10 cellular contexts compared by ENCODE assay signal in genomic region chr2:219484343-219485200, GRCh38. TPM values are rescaled to one million over a fixed set of nuclear protein-coding genes. Genes with fewer than 3 reads are reported as not detected.
A peak's percentile ranks its signal among the peaks of the same experiment; 100 is the strongest.
DNase-seq lines count a peak whose midpoint lies in the region; TF ChIP-seq lines count a peak whose summit lies in the region.
"Had no signal": no experiment of that assay in that cellular context is flagged by ENCODE, and none has a peak within 500 bp of the region (broad histone marks: within the 10 kb centered on the region; RNA-seq: fewer than 3 reads in every experiment).

No MANE protein-coding gene starts in this region.

- no peak overlapping the region for H2AFZ ChIP-seq in GM23248
- H2AFZ ChIP-seq in hepatocyte, result peak overlapping the region; percentile 45

- H3K79me2 ChIP-seq in GM23248 (ENCODE audit: insufficient read depth) (no peaks in the 10 kb centered on the region), hepatocyte (no peaks in the 10 kb centered on the region)

- peaks cover 4% of the 10 kb centered on the region; the same call in 1 of the 2 replicates for H3K36me3 ChIP-seq in GM23248 (ENCODE audit: low read depth)
- no peaks in the 10 kb centered on the region for H3K36me3 ChIP-seq in hepatocyte (replicated peaks; ENCODE audit: insufficient read depth, low read depth)
- H3K36me3 ChIP-seq in rectal smooth muscle tissue (ENCODE audit: control insufficient read depth, insufficient read depth, low read length), result peaks cover 16% of the 10 kb centered on the region

- peak overlapping the region; percentile 26 for H3K4me3 ChIP-seq in GM23248
- peak overlapping the region; percentile 13 for H3K4me3 ChIP-seq in hepatocyte
- H3K4me3 ChIP-seq in rectal smooth muscle tissue (ENCODE audit: low read length), result peak overlapping the region; percentile 15

- peak overlapping the region; percentile 49 for H3K4me3 Mint-ChIP-seq in activated T-cell treated with anti-CD3 and anti-CD28 coated beads, Interleukin-2, amount 50 U/mL, for 24 hours

- H3K9me2 ChIP-seq in GM23248 (ENCODE audit: insufficient read depth) (no peaks in the 10 kb centered on the region), hepatocyte (replicated peaks; ENCODE audit: insufficient read depth) (no peaks in the 10 kb centered on the region)

- no peak for TF ChIP-seq CTCF in hepatocyte (IDR thresholded peaks at IDR 0.05; ENCODE audit: poor library complexity)

- 11 to 19% methylated on average over 53 to 84 of the region's 89 CpGs for WGBS in GM23248 (ENCODE audit: low coverage in 1 of 2, low lambda C conversion rate in 2 of 2, missing lambda C conversion rate in 2 of 2), 2 experiments
- 5% methylated on average over 65 of the region's 89 CpGs for WGBS in hepatocyte (ENCODE audit: low lambda C conversion rate, missing lambda C conversion rate)

- H3K27ac Mint-ChIP-seq in activated T-cell treated with anti-CD3 and anti-CD28 coated beads, Interleukin-2, amount 50 U/mL, for 24 hours, result no peak overlapping the region

- no peaks in the 10 kb centered on the region for H3K9me3 Mint-ChIP-seq in activated T-cell treated with anti-CD3 and anti-CD28 coated beads, Interleukin-2, amount 50 U/mL, for 24 hours

- H3K36me3 Mint-ChIP-seq in activated T-cell treated with anti-CD3 and anti-CD28 coated beads, Interleukin-2, amount 50 U/mL, for 24 hours (ENCODE audit: low read depth), result no peaks in the 10 kb centered on the region

- H3K9ac ChIP-seq in GM23248 (no peak overlapping the region), rectal smooth muscle tissue (ENCODE audit: low read length) (no peak overlapping the region)

- H3K27ac ChIP-seq in GM23248 (no peak overlapping the region), hepatocyte (no peak overlapping the region), rectal smooth muscle tissue (ENCODE audit: low read depth, low read length) (peak overlapping the region; percentile 62)

- no peaks in the 10 kb centered on the region for H4K20me1 ChIP-seq in GM23248 (ENCODE audit: insufficient read depth)
- no peaks in the 10 kb centered on the region for H4K20me1 ChIP-seq in hepatocyte (ENCODE audit: insufficient read depth, poor library complexity, severe bottlenecking)

- H3F3A ChIP-seq in GM23248 (ENCODE audit: insufficient read depth), result no peaks in the 10 kb centered on the region

- H3K27me3 ChIP-seq in GM23248 (replicated peaks; ENCODE audit: insufficient read depth) (0 out of 2 replicates have a peak, but pooled peaks cover 6% of the 10 kb centered on the region), hepatocyte (peaks cover 44% of the 10 kb centered on the region), rectal smooth muscle tissue (ENCODE audit: control insufficient read depth, insufficient read depth, low read length) (peaks cover 10% of the 10 kb centered on the region)

- peaks cover 68% of the 10 kb centered on the region for H3K27me3 Mint-ChIP-seq in activated T-cell treated with anti-CD3 and anti-CD28 coated beads, Interleukin-2, amount 50 U/mL, for 24 hours

- DNase-seq in GM23248 (peak; percentile 45), hepatocyte (ENCODE audit: low spot score) (peak; percentile 50), H4 (ENCODE audit: low spot score) (no peak), EL (no peak), DMS114 treated with DMSO at 0.1 percent for 48 hours (lab: John Stamatoyannopoulos, UW; ENCODE audit: unreplicated experiment) (no peak), glomerular visceral epithelial cell (ENCODE audit: extremely low spot score) (no peak)
- DNase-seq in activated T-cell treated with anti-CD3 and anti-CD28 coated beads, Interleukin-2, amount 50 U/mL, for 24 hours, result peak; percentile 51
- DNase-seq: activated CD4-positive, alpha-beta T cell treated with anti-CD3 and anti-CD28 coated beads, Interleukin-2, amount 50 U/mL, for 48 hours had no signal

- no peaks in the 10 kb centered on the region for H3K9me3 ChIP-seq in GM23248 (ENCODE audit: low read depth)
- H3K9me3 ChIP-seq in hepatocyte (ENCODE audit: low read depth), result no peaks in the 10 kb centered on the region

- in situ Hi-C loops in GM23248 (cut with MboI), result no loop called here

- no peaks in the 10 kb centered on the region for H3K4me1 ChIP-seq in GM23248 (ENCODE audit: insufficient read depth)
- peaks cover 11% of the 10 kb centered on the region for H3K4me1 ChIP-seq in hepatocyte (ENCODE audit: insufficient read depth)
- H3K4me1 ChIP-seq in rectal smooth muscle tissue (ENCODE audit: control insufficient read depth, insufficient read depth, low read length), result peaks cover 4% of the 10 kb centered on the region

- H3K4me1 Mint-ChIP-seq in activated T-cell treated with anti-CD3 and anti-CD28 coated beads, Interleukin-2, amount 50 U/mL, for 24 hours (ENCODE audit: low read depth), result peaks cover 6% of the 10 kb centered on the region

- H3K4me2 ChIP-seq in GM23248 (ENCODE audit: unreplicated experiment) (peak overlapping the region; percentile 39), hepatocyte (peak overlapping the region; percentile 96)

RNA-seq across cellular contexts. Expression of gene GMPPA, which starts 14.1 kb away (rescaled TPM):
- 60.6 and 72.2 TPM in 2 replicates for total RNA-seq in GM23248 (2014; rRNA removed; shearing (Covaris generic))
- polyA plus RNA-seq in GM23248 (2016; fragmentation: Nextera tagmentation; extraction: Ambion mirVana), result 64.4 and 65.6 TPM in 2 replicates
- total RNA-seq in hepatocyte, result 51.3 and 76.5 TPM in 2 replicates
- 67.8 and 75.6 TPM in 2 replicates for polyA plus RNA-seq in hepatocyte
- total RNA-seq in H4 (2014; rRNA removed; shearing (Covaris generic)), result 74.0 TPM in 2 replicates

RNA-seq across cellular contexts. Expression of gene ASIC4, which starts 29.7 kb away (rescaled TPM):
- 0.13 and 0.43 TPM in 2 replicates for total RNA-seq in GM23248 (2014; rRNA removed; shearing (Covaris generic))
- not detected in 2 replicates for polyA plus RNA-seq in GM23248 (2016; fragmentation: Nextera tagmentation; extraction: Ambion mirVana)
- total RNA-seq in hepatocyte, result not detected in 2 replicates
- polyA plus RNA-seq in hepatocyte, result 0.07 TPM in 1 of 2 replicates, not detected in the other
- not detected in 2 replicates for total RNA-seq in H4 (2014; rRNA removed; shearing (Covaris generic))
- total RNA-seq: dermis microvascular lymphatic vessel endothelial cell had no signal

RNA-seq across cellular contexts. Expression of gene SPEG, which starts 49.9 kb away (rescaled TPM):
- 26.5 and 32.1 TPM in 2 replicates for total RNA-seq in GM23248 (2014; rRNA removed; shearing (Covaris generic))
- polyA plus RNA-seq in GM23248 (2016; fragmentation: Nextera tagmentation; extraction: Ambion mirVana), result 6.8 and 9.4 TPM in 2 replicates
- total RNA-seq in hepatocyte, result 21.1 and 21.6 TPM in 2 replicates
- polyA plus RNA-seq in hepatocyte, result 35.8 and 40.0 TPM in 2 replicates
- total RNA-seq in H4 (2014; rRNA removed; shearing (Covaris generic)), result 2.5 and 3.7 TPM in 2 replicates

RNA-seq across cellular contexts. Expression of gene CHPF, which starts 59.0 kb away (rescaled TPM):
- total RNA-seq in GM23248 (2014; rRNA removed; shearing (Covaris generic)), result 526 and 533 TPM in 2 replicates
- 174 and 179 TPM in 2 replicates for polyA plus RNA-seq in GM23248 (2016; fragmentation: Nextera tagmentation; extraction: Ambion mirVana)
- 180 and 193 TPM in 2 replicates for total RNA-seq in hepatocyte
- polyA plus RNA-seq in hepatocyte, result 315 and 361 TPM in 2 replicates
- 53.9 and 85.6 TPM in 2 replicates for total RNA-seq in H4 (2014; rRNA removed; shearing (Covaris generic))

RNA-seq across cellular contexts. Expression of gene TMEM198, which starts 59.3 kb away (rescaled TPM):
- total RNA-seq in GM23248 (2014; rRNA removed; shearing (Covaris generic)), result 5.8 and 6.2 TPM in 2 replicates
- 1.7 and 2.2 TPM in 2 replicates for polyA plus RNA-seq in GM23248 (2016; fragmentation: Nextera tagmentation; extraction: Ambion mirVana)
- 7.3 and 8.0 TPM in 2 replicates for total RNA-seq in hepatocyte
- polyA plus RNA-seq in hepatocyte, result 10.4 and 12.2 TPM in 2 replicates
- 0.86 and 1.9 TPM in 2 replicates for total RNA-seq in H4 (2014; rRNA removed; shearing (Covaris generic))
- total RNA-seq: dermis microvascular lymphatic vessel endothelial cell had no signal

Comparison
In these comparisons a context has a peak if more than half of its experiments do, and no peak if none do; other contexts are left out.
1. DNase-seq: peak in GM23248 (single experiment), activated T-cell treated with anti-CD3 and anti-CD28 coated beads, Interleukin-2, amount 50 U/mL, for 24 hours (single experiment) and hepatocyte (single experiment); none in H4 (single experiment), EL (single experiment), DMS114 treated with DMSO at 0.1 percent for 48 hours (single experiment) and glomerular visceral epithelial cell (single experiment).
2. Peak in every context shown above with its lines, with median percentiles within 50 percentile points of each other: H3K4me3 ChIP-seq.